Comparison of ENCODE assay signal across 8 cellular contexts in genomic region chr15:52735231-52736089, GRCh38. TPM values are rescaled to one million over a fixed set of nuclear protein-coding genes. Genes with fewer than 3 reads are reported as not detected.
DNase-seq lines count a peak whose midpoint lies in the region; ATAC-seq and TF ChIP-seq lines count a peak whose summit lies in the region.

No MANE protein-coding gene starts in this region.

- H3K4me1 Mint-ChIP-seq in activated naive CD8-positive, alpha-beta T cell treated with anti-CD3 and anti-CD28 coated beads, Interleukin-2, amount 10 ng/mL, durations not matched to agents 7 days and 5 days: peaks cover 27% of the 10 kb centered on the region

- DNase-seq in ELR (ENCODE audit: low read depth): peak; percentile 83
- DNase-seq in NCI-H1417 (lab: John Stamatoyannopoulos, UW): peak; percentile 57 to 84 (median 72)
- peak; percentile 70 for DNase-seq in SW480 (ENCODE audit: low spot score)
- peak; percentile 39 for DNase-seq in activated naive CD8-positive, alpha-beta T cell treated with anti-CD3 and anti-CD28 coated beads, Interleukin-2, amount 10 ng/mL, durations not matched to agents 7 days and 5 days
- no peak for DNase-seq in Right ventricle myocardium superior
- DNase-seq in pulmonary artery endothelial cell (ENCODE audit: low read depth, low spot score): peak; percentile 37

- no peak overlapping the region for H3K27ac ChIP-seq in HEK293 (ENCODE audit: extremely low read depth, low read depth, low read length)

- H3K27ac Mint-ChIP-seq in activated naive CD8-positive, alpha-beta T cell treated with anti-CD3 and anti-CD28 coated beads, Interleukin-2, amount 10 ng/mL, durations not matched to agents 7 days and 5 days: no peak overlapping the region

- CTCF ChIA-PET in HEK293 (lab: Yijun Ruan, JAX): interaction anchor here (0.6 to 3.3 kb wide), 18 partner anchors 24 to 848 kb away, joined by 3 to 20 read pairs (median 3); partner anchors contain the start of gene MYO5A

- intact Hi-C loops in Right ventricle myocardium superior (cut with DNase I): loop anchor here (2.0 to 10.0 kb wide), 3 partner anchors 51 to 481 kb away; partner anchors contain the start of gene MYO5A

- H3K4me3 Mint-ChIP-seq in activated naive CD8-positive, alpha-beta T cell treated with anti-CD3 and anti-CD28 coated beads, Interleukin-2, amount 10 ng/mL, durations not matched to agents 7 days and 5 days: no peak overlapping the region

- TF ChIP-seq CTCF in HEK293 (tag by site-specific recombination; IDR thresholded peaks at IDR 0.05): peak; percentile 58; the same call in 1 of the 2 replicates

- no peaks in the 10 kb centered on the region for H3K4me1 ChIP-seq in HEK293 (ENCODE audit: control insufficient read depth, insufficient read depth, low read length)

- no peaks in the 10 kb centered on the region for H3K27me3 Mint-ChIP-seq in activated naive CD8-positive, alpha-beta T cell treated with anti-CD3 and anti-CD28 coated beads, Interleukin-2, amount 10 ng/mL, durations not matched to agents 7 days and 5 days

- no peaks in the 10 kb centered on the region for H3K9me3 Mint-ChIP-seq in activated naive CD8-positive, alpha-beta T cell treated with anti-CD3 and anti-CD28 coated beads, Interleukin-2, amount 10 ng/mL, durations not matched to agents 7 days and 5 days

- no peak overlapping the region for H3K4me3 ChIP-seq in HEK293 (ENCODE audit: low read depth, low read length)

- H3K36me3 Mint-ChIP-seq in activated naive CD8-positive, alpha-beta T cell treated with anti-CD3 and anti-CD28 coated beads, Interleukin-2, amount 10 ng/mL, durations not matched to agents 7 days and 5 days: no peaks in the 10 kb centered on the region

- POLR2A ChIA-PET in HEK293 (lab: Yijun Ruan, JAX): no interaction called here
- POLR2A ChIA-PET in activated naive CD8-positive, alpha-beta T cell treated with anti-CD3 and anti-CD28 coated beads, Interleukin-2, amount 10 ng/mL, durations not matched to agents 7 days and 5 days (lab: Charles Lee): interaction anchor here (0.6 to 1.3 kb wide), 3 partner anchors 420 to 481 kb away, joined by 3 to 5 read pairs (median 3); no protein-coding TSS in a partner anchor

- ATAC-seq in activated naive CD8-positive, alpha-beta T cell treated with anti-CD3 and anti-CD28 coated beads, Interleukin-2, amount 10 ng/mL, durations not matched to agents 7 days and 5 days (ENCODE audit: low read depth): peak; percentile 56
- ATAC-seq in Right ventricle myocardium superior (ENCODE audit: poor library complexity) (peak; percentile 92), HG03280 (IDR thresholded peaks at IDR 0.05; ENCODE audit: unreplicated experiment) (no peak)

- no peaks in the 10 kb centered on the region for H3K9me3 ChIP-seq in HEK293 (ENCODE audit: control insufficient read depth, insufficient read depth, low read depth, low read length)

- H3K36me3 ChIP-seq in HEK293 (ENCODE audit: control insufficient read depth in 2 of 2, insufficient read depth in 1 of 2, low read length in 2 of 2): no peaks in the 10 kb centered on the region

TF ChIP-seq in HEK293, 187 proteins besides CTCF, POLR2A, EP300 and RAD21 (continues in another document):
- TF ChIP-seq ZFP69B (tag by site-specific recombination; IDR thresholded peaks at IDR 0.05) (no peak), ZNF654 (tag by site-specific recombination; IDR thresholded peaks at IDR 0.05; ENCODE audit: low read depth) (peak; percentile 98), ZNF132 (tag by site-specific recombination; IDR thresholded peaks at IDR 0.05; ENCODE audit: borderline replicate concordance) (no peak), ZNF324 (tag by site-specific recombination; IDR thresholded peaks at IDR 0.05) (no peak), ZNF600 (tag by site-specific recombination; IDR thresholded peaks at IDR 0.05) (peak; percentile 58; the same call in 1 of the 2 replicates), ZNF785 (tag by site-specific recombination; IDR thresholded peaks at IDR 0.05) (no peak), HOXD13 (CRISPR knock-in tag; IDR thresholded peaks at IDR 0.05; ENCODE audit: borderline replicate concordance) (no peak), IKZF3 (tag by site-specific recombination; IDR thresholded peaks at IDR 0.05) (0 out of 2 replicates have a peak, but pooled peaks have one; percentile 24), ZNF266 (tag by site-specific recombination; IDR thresholded peaks at IDR 0.05; ENCODE audit: low read depth) (no peak), ZNF311 (tag by site-specific recombination; IDR thresholded peaks at IDR 0.05; ENCODE audit: borderline replicate concordance) (no peak), ZNF366 (tag by site-specific recombination; conservative IDR thresholded peaks at IDR 0.05) (peak; percentile 64), ZNF571 (tag by site-specific recombination; IDR thresholded peaks at IDR 0.05) (no peak), ZNF114 (tag by site-specific recombination; IDR thresholded peaks at IDR 0.05) (no peak), AEBP2 (tag by site-specific recombination; IDR thresholded peaks at IDR 0.05; ENCODE audit: borderline replicate concordance) (no peak), ZNF148 (tag by site-specific recombination; IDR thresholded peaks at IDR 0.05; ENCODE audit: borderline replicate concordance) (no peak), ZSCAN4 (tag by site-specific recombination; IDR thresholded peaks at IDR 0.05) (no peak)

RNA-seq across cellular contexts. Expression of gene ONECUT1, which starts 54.7 kb away (rescaled TPM):
- total RNA-seq in activated naive CD8-positive, alpha-beta T cell treated with anti-CD3 and anti-CD28 coated beads, Interleukin-2, amount 10 ng/mL, durations not matched to agents 7 days and 5 days: not detected
- total RNA-seq in Right ventricle myocardium superior (not detected), pulmonary artery endothelial cell (not detected in 2 replicates)

RNA-seq across cellular contexts. Expression of gene ATOSA, which starts 56.3 kb away (rescaled TPM):
- 10 to 100 TPM; 60.5 to 65.1 TPM for total RNA-seq in activated naive CD8-positive, alpha-beta T cell treated with anti-CD3 and anti-CD28 coated beads, Interleukin-2, amount 10 ng/mL, durations not matched to agents 7 days and 5 days
- 20.4 TPM for total RNA-seq in Right ventricle myocardium superior
- total RNA-seq in pulmonary artery endothelial cell: 26.9 and 41.7 TPM in 2 replicates
